Comparison of ENCODE assay signal across 21 cellular contexts in the genomic region with DNA sequence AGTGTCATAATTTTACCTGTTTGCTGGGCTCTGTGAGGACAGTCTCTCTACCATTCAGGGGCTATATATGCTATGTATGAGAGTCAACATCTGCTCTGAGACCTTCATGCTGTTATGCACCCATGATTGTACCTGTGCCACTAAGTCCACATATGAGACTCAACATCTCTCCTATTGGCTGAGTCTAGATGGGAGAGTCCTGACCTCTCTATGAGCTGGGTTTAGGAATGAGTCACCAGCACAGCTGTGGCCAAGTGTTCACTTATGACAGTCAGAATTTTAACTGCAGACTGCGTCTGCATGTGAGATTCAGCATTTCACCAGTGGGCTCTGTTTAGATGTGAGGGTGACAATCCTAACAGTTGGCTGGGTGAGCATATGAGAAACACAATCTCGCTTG. TPM values are rescaled to one million over a fixed set of nuclear protein-coding genes. Genes with fewer than 3 reads are reported as not detected.
DNase-seq lines count a peak whose midpoint lies in the region; ATAC-seq and TF ChIP-seq lines count a peak whose summit lies in the region.
"Had no signal": no experiment of that assay in that cellular context is flagged by ENCODE, and none has a peak within 500 bp of the region (broad histone marks: within the 10 kb centered on the region; RNA-seq: fewer than 3 reads in every experiment).

No MANE protein-coding gene starts in this region.

- DNase-seq in esophagus muscularis mucosa (ENCODE audit: extremely low spot score) (peak; percentile 47), vagina (ENCODE audit: extremely low spot score in 2 of 2) (peak; percentile 34 to 47), GOT3 (lab: John Stamatoyannopoulos, UW) (no peak), NCI-H2227 treated with DMSO at 0.1 percent for 48 hours (lab: John Stamatoyannopoulos, UW) (no peak), activated T-cell treated with anti-CD3 and anti-CD28 coated beads for 4 hours (no peak)
- DNase-seq: C1 segment of cervical spinal cord; Calu3; CD4-positive, alpha-beta memory T cell; COR-L47; DMS53; DMS79 treated with DMSO at 0.1 percent for 48 hours; GF-D8; GM23248; HFFc6 had no signal

- no peak overlapping the region for H3K27ac Mint-ChIP-seq in activated T-helper 17 cell treated with anti-CD3 and anti-CD28 coated beads, Interleukin-2, amount 50 U/mL, for 72 hours
- no peak overlapping the region for H3K27ac Mint-ChIP-seq in stimulated activated memory B cell treated with anti-CD40 and anti-IgM and Interleukin-4, amounts not matched to agents 10 μg/mL and 1 μg/mL and 100 μg/mL, for 72 hours
- H3K27ac Mint-ChIP-seq: CD4-positive, alpha-beta memory T cell; HFFc6 had no signal

- H3K9me3 Mint-ChIP-seq in activated T-helper 17 cell treated with anti-CD3 and anti-CD28 coated beads, Interleukin-2, amount 50 U/mL, for 72 hours = peaks cover 7% of the 10 kb centered on the region
- H3K9me3 Mint-ChIP-seq in stimulated activated memory B cell treated with anti-CD40 and anti-IgM and Interleukin-4, amounts not matched to agents 10 μg/mL and 1 μg/mL and 100 μg/mL, for 72 hours = peaks cover 9% of the 10 kb centered on the region

- H3K4me1 ChIP-seq in esophagus muscularis mucosa (no peaks in the 10 kb centered on the region), vagina (no peaks in the 10 kb centered on the region)
- H3K4me1 ChIP-seq: HAP-1 had no signal

- WGBS in esophagus muscularis mucosa = 67% methylated on average over 2 of the region's 2 CpGs

- no peak overlapping the region for H3K4me3 Mint-ChIP-seq in activated T-helper 17 cell treated with anti-CD3 and anti-CD28 coated beads, Interleukin-2, amount 50 U/mL, for 72 hours
- no peak overlapping the region for H3K4me3 Mint-ChIP-seq in stimulated activated memory B cell treated with anti-CD40 and anti-IgM and Interleukin-4, amounts not matched to agents 10 μg/mL and 1 μg/mL and 100 μg/mL, for 72 hours
- H3K4me3 Mint-ChIP-seq: CD4-positive, alpha-beta memory T cell; HFFc6 had no signal

- intact Hi-C loops in esophagus muscularis mucosa (cut with DNase I) (no loop called here), vagina (cut with DNase I) (no loop called here)

- ATAC-seq in activated T-helper 17 cell treated with anti-CD3 and anti-CD28 coated beads, Interleukin-2, amount 50 U/mL, for 72 hours (replicated peaks) = peak; percentile 29
- ATAC-seq in stimulated activated memory B cell treated with anti-CD40 and anti-IgM and Interleukin-4, amounts not matched to agents 10 μg/mL and 1 μg/mL and 100 μg/mL, for 72 hours = peak; percentile 40

- no peaks in the 10 kb centered on the region for H3K4me1 Mint-ChIP-seq in activated T-helper 17 cell treated with anti-CD3 and anti-CD28 coated beads, Interleukin-2, amount 50 U/mL, for 72 hours
- no peaks in the 10 kb centered on the region for H3K4me1 Mint-ChIP-seq in stimulated activated memory B cell treated with anti-CD40 and anti-IgM and Interleukin-4, amounts not matched to agents 10 μg/mL and 1 μg/mL and 100 μg/mL, for 72 hours
- H3K4me1 Mint-ChIP-seq: CD4-positive, alpha-beta memory T cell had no signal

- H3K9me3 ChIP-seq in esophagus muscularis mucosa (peaks cover 0 to 5% (median 0%) of the 10 kb centered on the region in 4 donors), vagina (no peaks in the 10 kb centered on the region)
- H3K9me3 ChIP-seq: HAP-1 had no signal

- H3K4me3 ChIP-seq in esophagus muscularis mucosa (no peak overlapping the region), vagina (no peak overlapping the region)
- H3K4me3 ChIP-seq: GM23248, HAP-1 had no signal

- TF ChIP-seq CTCF in esophagus muscularis mucosa (IDR thresholded peaks at IDR 0.05) (no peak), vagina (IDR thresholded peaks at IDR 0.05) (no peak)

- no peaks in the 10 kb centered on the region for H3K27me3 ChIP-seq in esophagus muscularis mucosa
- H3K27me3 ChIP-seq in vagina = no peaks in the 10 kb centered on the region

- no peaks in the 10 kb centered on the region for H3K27me3 Mint-ChIP-seq in activated T-helper 17 cell treated with anti-CD3 and anti-CD28 coated beads, Interleukin-2, amount 50 U/mL, for 72 hours
- H3K27me3 Mint-ChIP-seq in stimulated activated memory B cell treated with anti-CD40 and anti-IgM and Interleukin-4, amounts not matched to agents 10 μg/mL and 1 μg/mL and 100 μg/mL, for 72 hours = no peaks in the 10 kb centered on the region
- H3K27me3 Mint-ChIP-seq: CD4-positive, alpha-beta memory T cell had no signal

- TF ChIP-seq POLR2A in esophagus muscularis mucosa (IDR thresholded peaks at IDR 0.05; ENCODE audit: low read depth) (no peak), vagina (IDR thresholded peaks at IDR 0.05) (no peak)

- TF ChIP-seq EP300 in esophagus muscularis mucosa (IDR thresholded peaks at IDR 0.05) = no peak

- no peak overlapping the region for H3K27ac ChIP-seq in esophagus muscularis mucosa (replicated peaks in 1 of 4)
- H3K27ac ChIP-seq in vagina = no peak overlapping the region
- H3K27ac ChIP-seq: GM23248 had no signal

- no peaks in the 10 kb centered on the region for H3K36me3 Mint-ChIP-seq in activated T-helper 17 cell treated with anti-CD3 and anti-CD28 coated beads, Interleukin-2, amount 50 U/mL, for 72 hours (ENCODE audit: low read depth)
- H3K36me3 Mint-ChIP-seq in stimulated activated memory B cell treated with anti-CD40 and anti-IgM and Interleukin-4, amounts not matched to agents 10 μg/mL and 1 μg/mL and 100 μg/mL, for 72 hours = no peaks in the 10 kb centered on the region
- H3K36me3 Mint-ChIP-seq: CD4-positive, alpha-beta memory T cell had no signal

- H3K36me3 ChIP-seq in esophagus muscularis mucosa = no peaks in the 10 kb centered on the region
- H3K36me3 ChIP-seq in vagina = no peaks in the 10 kb centered on the region
- H3K36me3 ChIP-seq: HAP-1 had no signal

RNA-seq across cellular contexts. Expression of a gene that starts 49.5 kb away (rescaled TPM):
- total RNA-seq in activated T-helper 17 cell treated with anti-CD3 and anti-CD28 coated beads, Interleukin-2, amount 50 U/mL, for 72 hours = not detected
- total RNA-seq in esophagus muscularis mucosa = not detected
- total RNA-seq in vagina = not detected
- total RNA-seq: A172; A673; Calu3; CD4-positive, alpha-beta memory T cell; Daoy; G401; GM23248; HFFc6 had no signal

Comparison
In these comparisons a context has a peak if more than half of its experiments do, and no peak if none do; other contexts are left out.
1. DNase-seq: peak in esophagus muscularis mucosa (single experiment) and vagina (2 of 2); none in GOT3 (single experiment), NCI-H2227 treated with DMSO at 0.1 percent for 48 hours (single experiment) and activated T-cell treated with anti-CD3 and anti-CD28 coated beads for 4 hours (single experiment).